Comparison of ENCODE assay signal across 8 cellular contexts in genomic region chr2:218995972-218996644, GRCh38. TPM values are rescaled to one million over a fixed set of nuclear protein-coding genes. Genes with fewer than 3 reads are reported as not detected.
DNase-seq lines count a peak whose midpoint lies in the region; ATAC-seq and TF ChIP-seq lines count a peak whose summit lies in the region.

No MANE protein-coding gene starts in this region.

- POLR2A ChIA-PET in activated CD4-positive, alpha-beta T cell treated with anti-CD3 and anti-CD28 coated beads for 36 hours (lab: Charles Lee): interaction anchor here (0.6 kb wide), 2 partner anchors 29 to 132 kb away, joined by 3 to 10 read pairs; no protein-coding TSS in a partner anchor

- no peaks in the 10 kb centered on the region for H3K36me3 Mint-ChIP-seq in activated CD4-positive, alpha-beta T cell treated with anti-CD3 and anti-CD28 coated beads for 36 hours (ENCODE audit: low read depth)

- H3K4me3 Mint-ChIP-seq in activated CD4-positive, alpha-beta T cell treated with anti-CD3 and anti-CD28 coated beads for 36 hours: no peak overlapping the region

- peak; percentile 85 for TF ChIP-seq CTCF in colonic mucosa (IDR thresholded peaks at IDR 0.05)

- peaks cover 15% of the 10 kb centered on the region for H3K4me1 ChIP-seq in colonic mucosa

- peak overlapping the region; percentile 33 for H3K4me3 ChIP-seq in colonic mucosa

- H3K9ac ChIP-seq in colonic mucosa (ENCODE audit: low read depth in 2 of 2, low read length in 2 of 2): peak overlapping the region; percentile 53 to 69

- H3K4me1 Mint-ChIP-seq in activated CD4-positive, alpha-beta T cell treated with anti-CD3 and anti-CD28 coated beads for 36 hours: no peaks in the 10 kb centered on the region

- peak; percentile 70 for DNase-seq in DMS53 treated with DMSO at 0.1 percent for 48 hours (lab: John Stamatoyannopoulos, UW; ENCODE audit: unreplicated experiment)
- DNase-seq in NCI-H226: peak; percentile 67
- DNase-seq in activated CD4-positive, alpha-beta T cell treated with anti-CD3 and anti-CD28 coated beads for 36 hours: peak; percentile 91
- peak; percentile 93 for DNase-seq in colonic mucosa
- DNase-seq in left kidney (ENCODE audit: low read depth, low spot score): peak; percentile 91
- DNase-seq in stimulated activated CD4-positive, alpha-beta T cell treated with anti-CD3 and anti-CD28 coated beads, Interleukin-1b, Interleukin-23, amount 100 ng/mL, for 48 hours: peak; percentile 80

- peak overlapping the region; percentile 50 for H3K27ac ChIP-seq in colonic mucosa

- H3K9me3 ChIP-seq in colonic mucosa: no peaks in the 10 kb centered on the region

- peaks cover 70% of the 10 kb centered on the region for H3K27me3 Mint-ChIP-seq in activated CD4-positive, alpha-beta T cell treated with anti-CD3 and anti-CD28 coated beads for 36 hours

- H3K27me3 ChIP-seq in colonic mucosa: peaks cover 49% of the 10 kb centered on the region

- H3K36me3 ChIP-seq in colonic mucosa: no peaks in the 10 kb centered on the region

- no peak overlapping the region for H3K27ac Mint-ChIP-seq in activated CD4-positive, alpha-beta T cell treated with anti-CD3 and anti-CD28 coated beads for 36 hours

- no peaks in the 10 kb centered on the region for H3K9me3 Mint-ChIP-seq in activated CD4-positive, alpha-beta T cell treated with anti-CD3 and anti-CD28 coated beads for 36 hours (ENCODE audit: low read depth)

- intact Hi-C loops in activated CD4-positive, alpha-beta T cell treated with anti-CD3 and anti-CD28 coated beads for 36 hours (cut with DNase I, micrococcal nuclease): loop anchor here (1.0 to 5.0 kb wide), 6 partner anchors 15 to 124 kb away; no protein-coding TSS in a partner anchor
- intact Hi-C loops in colonic mucosa (cut with DNase I): no loop called here

- CTCF ChIA-PET in activated CD4-positive, alpha-beta T cell treated with anti-CD3 and anti-CD28 coated beads for 36 hours (lab: Charles Lee): interaction anchor here (0.7 to 5.3 kb wide), 18 partner anchors 8 to 163 kb away, joined by 3 to 70 read pairs (median 6); partner anchors contain the start of genes CDK5R2 and FEV

- ATAC-seq in HG02852 (IDR thresholded peaks at IDR 0.05; ENCODE audit: unreplicated experiment) (peak; percentile 58), GM19455 (IDR thresholded peaks at IDR 0.05; ENCODE audit: unreplicated experiment) (no peak)
- ATAC-seq in activated CD4-positive, alpha-beta T cell treated with anti-CD3 and anti-CD28 coated beads for 36 hours: peak; percentile 81

RNA-seq across cellular contexts. Expression of gene CRYBA2, which starts 2.9 kb away (rescaled TPM):
- not detected for total RNA-seq in activated CD4-positive, alpha-beta T cell treated with anti-CD3 and anti-CD28 coated beads for 36 hours
- 1 to 10 TPM; 3.4 to 5.5 TPM for total RNA-seq in colonic mucosa

RNA-seq across cellular contexts. Expression of gene FEV, which starts 11.1 kb away (rescaled TPM):
- not detected for total RNA-seq in activated CD4-positive, alpha-beta T cell treated with anti-CD3 and anti-CD28 coated beads for 36 hours
- total RNA-seq in colonic mucosa: 1 to 10 TPM; 2.9 to 6.5 TPM

RNA-seq across cellular contexts. Expression of gene CDK5R2, which starts 36.6 kb away (rescaled TPM):
- not detected for total RNA-seq in activated CD4-positive, alpha-beta T cell treated with anti-CD3 and anti-CD28 coated beads for 36 hours
- total RNA-seq in colonic mucosa: under 1 TPM; 0.30 to 0.56 TPM

RNA-seq across cellular contexts. Expression of gene CFAP65, which starts 45.2 kb away (rescaled TPM):
- total RNA-seq in activated CD4-positive, alpha-beta T cell treated with anti-CD3 and anti-CD28 coated beads for 36 hours: not detected
- total RNA-seq in colonic mucosa: 1 to 10 TPM in 1 of 2 donors, under 1 TPM in 1; 0.05 to 1.6 TPM

Comparison
In these comparisons a context has a peak if more than half of its experiments do, and no peak if none do; other contexts are left out.
1. RNA of gene CRYBA2, which starts 2.9 kb away (total RNA-seq): 3.4 to 5.5 TPM in colonic mucosa; not detected in activated CD4-positive, alpha-beta T cell treated with anti-CD3 and anti-CD28 coated beads for 36 hours; every median in the first group is over 4 times any median in the second.
2. Peak in every context shown above with its lines, with median percentiles within 50 percentile points of each other: DNase-seq.